In genomic region chr6:157305676-157306653, GRCh38 we compare ENCODE assay signal across 14 cellular contexts. TPM values are rescaled to one million over a fixed set of nuclear protein-coding genes. Genes with fewer than 3 reads are reported as not detected.
DNase-seq lines count a peak whose midpoint lies in the region; ATAC-seq and TF ChIP-seq lines count a peak whose summit lies in the region.
"Had no signal": no experiment of that assay in that cellular context is flagged by ENCODE, and none has a peak within 500 bp of the region (broad histone marks: within the 10 kb centered on the region; RNA-seq: fewer than 3 reads in every experiment).

No MANE protein-coding gene starts in this region.

- H3K27ac ChIP-seq in adrenal gland = peak overlapping the region; percentile 40 to 86 (median 68)
- peak overlapping the region; percentile 47 to 54 for H3K27ac ChIP-seq in right atrium auricular region
- H3K27ac ChIP-seq in neuronal stem cell (replicated peaks; ENCODE audit: low read length) = no peak overlapping the region
- peak overlapping the region; percentile 45 to 75 (median 55) for H3K27ac ChIP-seq in transverse colon
- H3K27ac ChIP-seq in OCI-LY7 (ENCODE audit: low read depth, low read length, poor library complexity, severe bottlenecking) = no peak overlapping the region

- WGBS in adrenal gland, 4 donors = 40 to 56% (median 47%) methylated on average over 9 of the region's 9 CpGs
- no CpG with 5 or more reads among the region's 9 CpGs for WGBS in neuronal stem cell (ENCODE audit: extremely low coverage in 2 of 2, insufficient read length in 2 of 2, insufficient replicate concordance in 1 of 2), 2 donors
- 82 to 85% methylated on average over 6 to 9 of the region's 9 CpGs for WGBS in transverse colon (ENCODE audit: low coverage in 1 of 2), 2 donors

- no peaks in the 10 kb centered on the region for H3K36me3 ChIP-seq in adrenal gland (replicated peaks in 1 of 2)
- no peaks in the 10 kb centered on the region for H3K36me3 ChIP-seq in right atrium auricular region
- peaks cover 5 to 6% of the 10 kb centered on the region in 2 donors for H3K36me3 ChIP-seq in neuronal stem cell (replicated peaks in 1 of 2; ENCODE audit: control insufficient read depth in 2 of 2, insufficient read depth in 2 of 2, low read length in 2 of 2)
- H3K36me3 ChIP-seq in transverse colon = no peaks in the 10 kb centered on the region
- H3K36me3 ChIP-seq in OCI-LY7 (ENCODE audit: insufficient read depth, low read length) = no peaks in the 10 kb centered on the region

- H3K4me2 ChIP-seq in neuronal stem cell (ENCODE audit: insufficient read depth, low read length, poor library complexity, severe bottlenecking) = no peak overlapping the region
- H3K4me2 ChIP-seq in OCI-LY7 (ENCODE audit: low read length) = no peak overlapping the region

- no peak for TF ChIP-seq EP300 in transverse colon (IDR thresholded peaks at IDR 0.05; ENCODE audit: low read depth)

- no peak overlapping the region for H3K18ac ChIP-seq in neuronal stem cell (ENCODE audit: low read length)

- CTCF ChIA-PET in OCI-LY7 (lab: Charles Lee; ENCODE audit: unreplicated experiment) = no interaction called here

- no peak overlapping the region for H3K23ac ChIP-seq in neuronal stem cell (ENCODE audit: low read depth, low read length, poor library complexity)

- H3K4me1 ChIP-seq in adrenal gland (replicated peaks in 1 of 2) = peaks cover 14 to 43% of the 10 kb centered on the region in 2 donors
- H3K4me1 ChIP-seq in right atrium auricular region = peaks cover 0 to 34% of the 10 kb centered on the region in 2 donors
- no peaks in the 10 kb centered on the region for H3K4me1 ChIP-seq in neuronal stem cell (ENCODE audit: control insufficient read depth in 2 of 2, insufficient read depth in 1 of 2, low read depth in 1 of 2, low read length in 2 of 2)
- H3K4me1 ChIP-seq in transverse colon = peaks cover 10 to 43% (median 24%) of the 10 kb centered on the region in 4 donors
- no peaks in the 10 kb centered on the region for H3K4me1 ChIP-seq in OCI-LY7 (ENCODE audit: insufficient read depth, low read length, poor library complexity, severe bottlenecking)

- H2AFZ ChIP-seq in neuronal stem cell (ENCODE audit: low read length) (no peak overlapping the region), OCI-LY7 (ENCODE audit: low read length) (no peak overlapping the region)

- in situ Hi-C loops in transverse colon (cut with MboI; ENCODE audit: low pct_ligation_motif_present in 1 of 4, low pct_unique_long_range_greater_than_20kb in 1 of 4, low sequenced_read_pairs in 3 of 4) = no loop called here

- peak in 5 of 7 donors; percentile 41 to 78 (median 56) for DNase-seq in adrenal gland
- DNase-seq in right atrium auricular region (ENCODE audit: low spot score) = no peak
- DNase-seq in neuronal stem cell (ENCODE audit: low spot score) = no peak
- no peak for DNase-seq in transverse colon
- DNase-seq in OCI-LY7 (ENCODE audit: low spot score) = no peak
- no peak for DNase-seq in DMS153 treated with DMSO at 0.1 percent for 48 hours (lab: John Stamatoyannopoulos, UW; ENCODE audit: unreplicated experiment)
- DNase-seq: activated CD4-positive, alpha-beta T cell treated with anti-CD3 and anti-CD28 coated beads for 4 hours; activated naive CD8-positive, alpha-beta T cell treated with anti-CD3 and anti-CD28 coated beads, Interleukin-2, amount 10 ng/mL, durations not matched to agents 7 days and 5 days; CD8-positive, alpha-beta T cell; cerebellar nuclear complex; NCI-H1930; NCI-H526 treated with DMSO at 0.1 percent for 48 hours had no signal

- H3K9ac ChIP-seq in neuronal stem cell (ENCODE audit: low read depth, low read length, poor library complexity) = peak overlapping the region; percentile 18

- TF ChIP-seq CTCF in adrenal gland (IDR thresholded peaks at IDR 0.05) (no peak), right atrium auricular region (IDR thresholded peaks at IDR 0.05) (no peak), transverse colon (IDR thresholded peaks at IDR 0.05) (no peak), OCI-LY7 (conservative IDR thresholded peaks at IDR 0.05; ENCODE audit: low read length) (no peak)

- POLR2A ChIA-PET in OCI-LY7 (lab: Charles Lee) = interaction anchor here (1.1 to 1.2 kb wide), 2 partner anchors 11 to 13 kb away, joined by 3 to 4 read pairs; no protein-coding TSS in a partner anchor

- no TSS peak for BruUV-seq in OCI-LY7 (replicated peaks; lab: Mats Ljungman, UMichigan)

- no peak overlapping the region for H4K8ac ChIP-seq in neuronal stem cell (ENCODE audit: low read depth, low read length)

- TF ChIP-seq POLR2A in adrenal gland (IDR thresholded peaks at IDR 0.05) (peak in 1 of 2 donors; percentile 14), transverse colon (IDR thresholded peaks at IDR 0.05) (no peak)

- ATAC-seq in HG02973 (IDR thresholded peaks at IDR 0.05; ENCODE audit: unreplicated experiment) (no peak), HG02870 (IDR thresholded peaks at IDR 0.05; ENCODE audit: unreplicated experiment) (no peak)
- ATAC-seq: CD8-positive, alpha-beta T cell had no signal

- H2BK12ac ChIP-seq in neuronal stem cell (ENCODE audit: low read length) = no peak overlapping the region

- no peaks in the 10 kb centered on the region for H3K79me1 ChIP-seq in neuronal stem cell (ENCODE audit: low read depth, low read length)

- H2BK15ac ChIP-seq in neuronal stem cell (ENCODE audit: low read length) = no peak overlapping the region

- H3K79me2 ChIP-seq in OCI-LY7 (ENCODE audit: insufficient read depth, low read depth, low read length) = no peaks in the 10 kb centered on the region

- no peak overlapping the region for H3K14ac ChIP-seq in neuronal stem cell (ENCODE audit: low read length)

- peak overlapping the region; percentile 44 for H2AK5ac ChIP-seq in neuronal stem cell (ENCODE audit: low read depth, low read length)

- no peak overlapping the region for H3K4ac ChIP-seq in neuronal stem cell (ENCODE audit: low read length)

- no peak overlapping the region for H2BK120ac ChIP-seq in neuronal stem cell (ENCODE audit: low read depth, low read length)

- H3K4me3 ChIP-seq in adrenal gland = no peak overlapping the region
- peak overlapping the region in 1 of 2 donors; percentile 22 for H3K4me3 ChIP-seq in right atrium auricular region
- no peak overlapping the region for H3K4me3 ChIP-seq in neuronal stem cell (ENCODE audit: low read length in 2 of 2)
- no peak overlapping the region for H3K4me3 ChIP-seq in transverse colon
- no peak overlapping the region for H3K4me3 ChIP-seq in OCI-LY7 (ENCODE audit: low read depth, low read length, poor library complexity, severe bottlenecking)

- no peaks in the 10 kb centered on the region for H3K27me3 ChIP-seq in adrenal gland
- H3K27me3 ChIP-seq in right atrium auricular region = no peaks in the 10 kb centered on the region
- no peaks in the 10 kb centered on the region for H3K27me3 ChIP-seq in neuronal stem cell (ENCODE audit: control insufficient read depth in 3 of 3, insufficient read depth in 3 of 3, low read depth in 1 of 3, low read length in 3 of 3)
- H3K27me3 ChIP-seq in transverse colon = no peaks in the 10 kb centered on the region

- intact Hi-C loops in adrenal gland (cut with DNase I) (no loop called here), transverse colon (cut with DNase I; ENCODE audit: low total_unique reads) (no loop called here), OCI-LY7 (cut with micrococcal nuclease; ENCODE audit: unreplicated experiment) (no loop called here)

- H4K91ac ChIP-seq in neuronal stem cell (ENCODE audit: low read depth, low read length, poor library complexity) = no peak overlapping the region

- no peaks in the 10 kb centered on the region for H3K9me2 ChIP-seq in OCI-LY7 (ENCODE audit: insufficient read depth, low read length)

- no peak overlapping the region for H2BK5ac ChIP-seq in neuronal stem cell (ENCODE audit: low read length)

- no peaks in the 10 kb centered on the region for H3K9me3 ChIP-seq in adrenal gland (replicated peaks in 1 of 3)
- no peaks in the 10 kb centered on the region for H3K9me3 ChIP-seq in right atrium auricular region
- no peaks in the 10 kb centered on the region for H3K9me3 ChIP-seq in neuronal stem cell (replicated peaks in 1 of 2; ENCODE audit: control insufficient read depth in 2 of 2, insufficient read depth in 1 of 2, low read depth in 1 of 2, low read length in 2 of 2)
- no peaks in the 10 kb centered on the region for H3K9me3 ChIP-seq in transverse colon
- no peaks in the 10 kb centered on the region for H3K9me3 ChIP-seq in OCI-LY7 (ENCODE audit: low read length)

- H4K20me1 ChIP-seq in OCI-LY7 (ENCODE audit: insufficient read depth, low read length) = no peaks in the 10 kb centered on the region

RNA-seq across cellular contexts. Expression of gene TMEM242, which starts 17.4 kb away (rescaled TPM):
- total RNA-seq in adrenal gland (10 to 100 TPM in 4 of 8 donors, 1 to 10 TPM in 4; 7.7 to 17.2 (median 12.6) TPM), right atrium auricular region (1 to 10 TPM; 4.9 to 6.2 TPM), transverse colon (1 to 10 TPM in 3 of 4 donors, under 1 TPM in 1; 0.20 to 8.4 (median 5.8) TPM), OCI-LY7 (2022) (9.2 and 10.4 TPM in 2 replicates)
- polyA plus RNA-seq in adrenal gland = 10 to 100 TPM in 1 of 3 donors, 1 to 10 TPM in 2; 7.4 to 16.2 (median 8.2) TPM
- polyA plus RNA-seq in neuronal stem cell (2013, experiment 1 of 2) = 6.3 TPM
- 6.7 TPM for polyA plus RNA-seq in neuronal stem cell (2013, experiment 2 of 2)
- 4.5 and 8.2 TPM in 2 replicates for total RNA-seq in OCI-LY7 (2014; rRNA removed; shearing (Covaris generic))

Comparison
In these comparisons a context has a peak if more than half of its experiments do, and no peak if none do; other contexts are left out.
1. DNase-seq: peak in adrenal gland (5 of 7); none in right atrium auricular region (single experiment), neuronal stem cell (single experiment), transverse colon (single experiment), OCI-LY7 (single experiment) and DMS153 treated with DMSO at 0.1 percent for 48 hours (single experiment).
2. H3K27ac ChIP-seq: peak in adrenal gland (5 of 5), right atrium auricular region (2 of 2) and transverse colon (4 of 4); none in neuronal stem cell (single experiment) and OCI-LY7 (single experiment).